ENCODE assay signal across 25 cellular contexts in the genomic region with DNA sequence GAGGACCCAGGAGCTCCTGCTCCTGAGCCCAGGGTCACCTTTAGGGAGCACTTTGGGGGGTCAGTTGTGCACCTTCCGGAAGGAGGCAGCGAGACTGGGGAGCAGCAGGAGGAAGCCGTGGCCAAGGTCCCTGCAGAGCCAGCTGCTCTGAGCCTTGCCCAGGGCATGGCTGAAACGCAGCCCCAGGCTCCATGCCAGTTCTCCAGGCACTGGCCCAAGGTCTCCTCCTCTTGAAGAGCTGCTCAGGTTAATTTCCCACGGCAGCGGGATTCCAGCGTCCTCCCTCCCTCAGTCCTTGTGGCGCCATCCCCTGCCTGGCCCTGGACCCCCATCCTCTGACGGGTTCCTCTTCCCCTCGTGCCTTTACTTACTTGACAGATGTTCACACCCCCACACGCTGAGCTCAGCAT. TPM values are rescaled to one million over a fixed set of nuclear protein-coding genes. Genes with fewer than 3 reads are reported as not detected.
DNase-seq lines count a peak whose midpoint lies in the region; ATAC-seq and TF ChIP-seq lines count a peak whose summit lies in the region.
"Had no signal": no experiment of that assay in that cellular context is flagged by ENCODE, and none has a peak within 500 bp of the region (broad histone marks: within the 10 kb centered on the region; RNA-seq: fewer than 3 reads in every experiment).

No MANE protein-coding gene starts in this region.

- no peak for TF ChIP-seq EP300 in stomach (IDR thresholded peaks at IDR 0.05)

- no peak for TF ChIP-seq CTCF in right atrium auricular region (IDR thresholded peaks at IDR 0.05)
- TF ChIP-seq CTCF in stomach (IDR thresholded peaks at IDR 0.05) = no peak
- TF ChIP-seq CTCF in GM13977 (IDR thresholded peaks at IDR 0.05; ENCODE audit: extremely low read depth, insufficient read depth, missing control alignments) = no peak

- WGBS in stomach, 5 donors = 46 to 65% (median 55%) methylated on average over 7 to 11 of the region's 11 CpGs

- H3K27me3 ChIP-seq in right atrium auricular region = no peaks in the 10 kb centered on the region
- peaks cover 0 to 31% (median 0%) of the 10 kb centered on the region in 3 donors for H3K27me3 ChIP-seq in stomach

- no peaks in the 10 kb centered on the region for H3K9me3 ChIP-seq in right atrium auricular region
- no peaks in the 10 kb centered on the region for H3K9me3 ChIP-seq in stomach
- H3K9me3 ChIP-seq: prostate gland had no signal

- intact Hi-C loops in Right ventricle myocardium superior (cut with DNase I) (no loop called here), stomach (cut with DNase I; ENCODE audit: low total_unique reads) (no loop called here)

- H3K4me3 ChIP-seq in right atrium auricular region (no peak overlapping the region), stomach (no peak overlapping the region)
- H3K4me3 ChIP-seq: coronary artery, prostate gland had no signal

- H3K36me3 ChIP-seq in right atrium auricular region (no peaks in the 10 kb centered on the region), stomach (no peaks in the 10 kb centered on the region)
- H3K36me3 ChIP-seq: prostate gland had no signal

- ATAC-seq in Right ventricle myocardium superior (ENCODE audit: poor library complexity) = peak; percentile 55
- ATAC-seq: activated T-helper 17 cell treated with anti-CD3 and anti-CD28 coated beads, Interleukin-2, amount 50 U/mL, for 72 hours; stimulated activated memory B cell treated with anti-CD40 and anti-IgM and Interleukin-4, amounts not matched to agents 10 μg/mL and 1 μg/mL and 100 μg/mL, for 72 hours had no signal

- no peak overlapping the region for H3K27ac ChIP-seq in right atrium auricular region
- H3K27ac ChIP-seq in stomach = no peak overlapping the region
- H3K27ac ChIP-seq: 22Rv1, coronary artery, prostate gland had no signal

- DNase-seq in DMS 273 (lab: John Stamatoyannopoulos, UW; ENCODE audit: unreplicated experiment) (peak; percentile 19), DMS 273 treated with DMSO at 0.1 percent for 48 hours (lab: John Stamatoyannopoulos, UW) (no peak), Right ventricle myocardium superior (no peak), right atrium auricular region (ENCODE audit: low spot score) (no peak), left kidney (ENCODE audit: low read depth, low spot score) (peak; percentile 58), stomach (peak; percentile 52), EL (no peak), GM13977 (ENCODE audit: low spot score) (no peak)
- DNase-seq: activated CD4-positive, alpha-beta memory T cell treated with anti-CD3 and anti-CD28 coated beads for 36 hours; activated naive CD8-positive, alpha-beta T cell treated with anti-CD3 and anti-CD28 coated beads for 36 hours; DMS79 treated with DMSO at 0.1 percent for 48 hours; effector CD8-positive, alpha-beta T cell; NCI-H1048; NCI-H187; NCI-H2171; NCI-H510A treated with DMSO at 0.1 percent for 48 hours; T-helper 2 cell had no signal

- H3K4me1 ChIP-seq in right atrium auricular region = peaks cover 0 to 23% of the 10 kb centered on the region in 2 donors
- H3K4me1 ChIP-seq in stomach = peaks cover 9 to 23% (median 17%) of the 10 kb centered on the region in 4 donors
- H3K4me1 ChIP-seq: prostate gland had no signal

- in situ Hi-C loops in GM13977 (cut with MboI; ENCODE audit: low pct_unique_long_range_greater_than_20kb, low sequenced_read_pairs, unreplicated experiment) = no loop called here

- TF ChIP-seq POLR2A in stomach (IDR thresholded peaks at IDR 0.05) = no peak

RNA-seq across cellular contexts. Expression of a gene that starts 16.5 kb away (rescaled TPM):
- total RNA-seq in Right ventricle myocardium superior (1.9 TPM), right atrium auricular region (1 to 10 TPM in 1 of 2 donors, under 1 TPM in 1; 0.35 to 1.5 TPM), stomach (1 to 10 TPM in 2 of 5 donors, under 1 TPM in 2, not detected in 1; under 0.01 to 2.3 (median 0.97) TPM)
- polyA plus RNA-seq in stomach = 1 to 10 TPM in 2 of 3 donors, under 1 TPM in 1; 0.50 to 5.8 (median 2.5) TPM
- total RNA-seq: activated T-helper 17 cell treated with anti-CD3 and anti-CD28 coated beads, Interleukin-2, amount 50 U/mL, for 72 hours; HT-29 had no signal
- polyA plus RNA-seq: aorta, CD14-positive monocyte had no signal

Comparison
In these comparisons a context has a peak if more than half of its experiments do, and no peak if none do; other contexts are left out.
1. DNase-seq: peak in DMS 273 (single experiment), left kidney (single experiment) and stomach (single experiment); none in DMS 273 treated with DMSO at 0.1 percent for 48 hours (single experiment), Right ventricle myocardium superior (single experiment), right atrium auricular region (single experiment), EL (single experiment) and GM13977 (single experiment).